ENCODE assay signal across 12 cellular contexts in genomic region chr1:106465666-106466065, GRCh38.
"Had no signal": no experiment of that assay in that cellular context is flagged by ENCODE, and none has a peak within 500 bp of the region (broad histone marks: within the 10 kb centered on the region; RNA-seq: fewer than 3 reads in every experiment).

No MANE protein-coding gene starts in this region.

- H3K27me3 Mint-ChIP-seq: activated naive CD8-positive, alpha-beta T cell treated with anti-CD3 and anti-CD28 coated beads for 36 hours had no signal

- H3K36me3 ChIP-seq: ascending aorta, right lobe of liver, spleen, thoracic aorta had no signal

- H3K4me1 ChIP-seq: ascending aorta, right lobe of liver, spleen had no signal

- H3K9me3 ChIP-seq: right lobe of liver had no signal

- DNase-seq: activated CD4-positive, CD25-positive, alpha-beta regulatory T cell treated with anti-CD3 and anti-CD28 coated beads, Interleukin-2, amount 50 U/mL, for 72 hours; activated naive CD8-positive, alpha-beta T cell treated with anti-CD3 and anti-CD28 coated beads for 36 hours; caudate nucleus; erythroblast; right lobe of liver; spleen; stimulated activated CD4-positive, alpha-beta T cell treated with anti-CD3 and anti-CD28 coated beads, Interleukin-1b, Interleukin-23, amount 100 ng/mL, for 48 hours; T1000 had no signal

- H3K27ac Mint-ChIP-seq: activated naive CD8-positive, alpha-beta T cell treated with anti-CD3 and anti-CD28 coated beads for 36 hours; activated T-helper 1 cell treated with anti-CD3 and anti-CD28 coated beads, Interleukin-12 subunit alpha, Interleukin-12 subunit beta, Interleukin-2, Interleukin-4 antibody, amounts not matched to agents 30 ng/mL and 10 ng/mL and 1 ng/mL, durations not matched to agents 14 hours and 24 hours and 36 hours had no signal

- H3K4me1 Mint-ChIP-seq: activated naive CD8-positive, alpha-beta T cell treated with anti-CD3 and anti-CD28 coated beads for 36 hours; neural crest cell had no signal

- ATAC-seq: right lobe of liver had no signal

- H3K27me3 ChIP-seq: ascending aorta, right lobe of liver, spleen had no signal

- H3K4me3 Mint-ChIP-seq: activated naive CD8-positive, alpha-beta T cell treated with anti-CD3 and anti-CD28 coated beads for 36 hours; activated T-helper 1 cell treated with anti-CD3 and anti-CD28 coated beads, Interleukin-12 subunit alpha, Interleukin-12 subunit beta, Interleukin-2, Interleukin-4 antibody, amounts not matched to agents 30 ng/mL and 10 ng/mL and 1 ng/mL, durations not matched to agents 14 hours and 24 hours and 36 hours; neural crest cell had no signal

- H3K4me3 ChIP-seq: ascending aorta, right lobe of liver, spleen, thoracic aorta had no signal

- H3K36me3 Mint-ChIP-seq: activated naive CD8-positive, alpha-beta T cell treated with anti-CD3 and anti-CD28 coated beads for 36 hours had no signal
